In the genomic region with DNA sequence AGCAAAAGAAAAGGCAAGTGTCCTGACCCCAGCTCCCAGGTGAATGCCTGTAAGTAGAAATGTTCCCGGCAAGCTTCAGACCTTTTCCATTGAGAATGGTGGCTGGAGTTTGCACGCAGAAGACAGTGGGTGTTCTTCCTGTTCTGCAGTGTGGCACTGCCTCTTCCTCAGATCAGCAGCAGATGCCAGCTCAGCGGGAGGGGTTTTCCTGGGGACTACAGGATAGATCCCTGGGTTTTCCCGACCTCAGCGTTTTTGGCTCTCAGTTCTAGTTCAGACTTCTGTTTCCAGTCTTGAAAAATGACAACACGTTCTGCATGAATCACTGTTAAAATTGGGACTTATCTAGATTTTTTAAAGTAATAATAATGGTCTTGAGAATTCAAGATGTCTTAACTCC, we compare ENCODE assay signal across 14 cellular contexts. TPM values are rescaled to one million over a fixed set of nuclear protein-coding genes. Genes with fewer than 3 reads are reported as not detected.
DNase-seq lines count a peak whose midpoint lies in the region; ATAC-seq, FAIRE-seq and TF ChIP-seq lines count a peak whose summit lies in the region.
"Had no signal": no experiment of that assay in that cellular context is flagged by ENCODE, and none has a peak within 500 bp of the region (broad histone marks: within the 10 kb centered on the region; RNA-seq: fewer than 3 reads in every experiment).

No MANE protein-coding gene starts in this region.

- H2AFZ ChIP-seq in K562 (ENCODE audit: low read depth, low read length), result no peak overlapping the region
- no peak overlapping the region for H2AFZ ChIP-seq in OCI-LY7 (ENCODE audit: low read length)

- H3K4me3 ChIP-seq in K562 (no peak overlapping the region), OCI-LY7 (ENCODE audit: low read depth, low read length, poor library complexity, severe bottlenecking) (no peak overlapping the region), esophagus squamous epithelium (no peak overlapping the region)
- H3K4me3 ChIP-seq: ovary had no signal

- WGBS in K562 (ENCODE audit: insufficient coverage, low coverage, missing lambda C conversion rate), result 69% methylated on average over 6 of the region's 6 CpGs
- 23 to 39% methylated on average over 6 of the region's 6 CpGs for WGBS in esophagus squamous epithelium, 2 donors

- POLR2A ChIA-PET in K562 (lab: Yijun Ruan, JAX), result interaction anchor here (1.0 to 1.2 kb wide), 2 partner anchors 12 to 20 kb away, joined by 3 read pairs; no protein-coding TSS in a partner anchor
- POLR2A ChIA-PET in OCI-LY7 (lab: Charles Lee), result interaction anchor here (0.6 kb wide), 2 partner anchors 91 to 153 kb away, joined by 3 to 7 read pairs; no protein-coding TSS in a partner anchor

- no peaks in the 10 kb centered on the region for H3K9me1 ChIP-seq in K562 (ENCODE audit: control insufficient read depth, insufficient read depth, low read length)

- H3K27ac ChIP-seq in K562 (ENCODE audit: extremely low read depth, low read depth, low read length) (no peak overlapping the region), OCI-LY7 (ENCODE audit: low read depth, low read length, poor library complexity, severe bottlenecking) (no peak overlapping the region), esophagus squamous epithelium (peak overlapping the region in 2 of 4 donors; percentile 30 to 34)
- H3K27ac ChIP-seq: ovary had no signal

- TF ChIP-seq EP300 in K562 (IDR thresholded peaks at IDR 0.05; ENCODE audit: low read length), result no peak

- BruUV-seq in K562 (replicated peaks; lab: Mats Ljungman, UMichigan), result no TSS peak
- BruUV-seq in OCI-LY7 (replicated peaks; lab: Mats Ljungman, UMichigan), result no TSS peak

- no peak for TF ChIP-seq CTCF in K562 (IDR thresholded peaks at IDR 0.05 in 2 of 3, conservative IDR thresholded peaks at IDR 0.05 in 1 of 3; ENCODE audit: insufficient read depth in 2 of 3, low read depth in 1 of 3, low read length in 3 of 3)
- TF ChIP-seq CTCF in OCI-LY7 (conservative IDR thresholded peaks at IDR 0.05; ENCODE audit: low read length), result no peak
- no peak for TF ChIP-seq CTCF in esophagus squamous epithelium (IDR thresholded peaks at IDR 0.05)

- intact Hi-C loops in K562 (cut with micrococcal nuclease), result no loop called here
- intact Hi-C loops in OCI-LY7 (cut with micrococcal nuclease; ENCODE audit: unreplicated experiment), result no loop called here
- intact Hi-C loops in esophagus squamous epithelium (cut with DNase I), result no loop called here

- peak overlapping the region in 1 of 2 experiments; percentile 29; a peak in 1 of 4 replicates for H3K9ac ChIP-seq in K562 (ENCODE audit: insufficient read depth in 1 of 2, low read depth in 2 of 2, low read length in 2 of 2)

- in situ Hi-C loops in K562 (cut with MboI), result no loop called here

- H3K9me3 ChIP-seq in K562 (replicated peaks; ENCODE audit: control insufficient read depth, insufficient read depth, low read depth, low read length) (no peaks in the 10 kb centered on the region), OCI-LY7 (ENCODE audit: low read length) (no peaks in the 10 kb centered on the region), esophagus squamous epithelium (no peaks in the 10 kb centered on the region)
- H3K9me3 ChIP-seq: ovary had no signal

- TF ChIP-seq POLR2A in K562 (conservative IDR thresholded peaks at IDR 0.05) (no peak), esophagus squamous epithelium (IDR thresholded peaks at IDR 0.05) (no peak)

- TF ChIP-seq RAD21 in K562 (CRISPR knock-in tag; conservative IDR thresholded peaks at IDR 0.05 in 1 of 2, IDR thresholded peaks at IDR 0.05 in 1 of 2), result no peak

- H3K79me2 ChIP-seq in K562 (ENCODE audit: control insufficient read depth, insufficient read depth, low read length) (no peaks in the 10 kb centered on the region), OCI-LY7 (ENCODE audit: insufficient read depth, low read depth, low read length) (no peaks in the 10 kb centered on the region)

- no peak overlapping the region for H3K4me2 ChIP-seq in K562 (ENCODE audit: insufficient read depth, low read length)
- no peak overlapping the region for H3K4me2 ChIP-seq in OCI-LY7 (ENCODE audit: low read length)

- no peaks in the 10 kb centered on the region for H3K27me3 ChIP-seq in K562 (ENCODE audit: control insufficient read depth in 2 of 2, insufficient read depth in 2 of 2, low read length in 2 of 2)
- H3K27me3 ChIP-seq in esophagus squamous epithelium, result no peaks in the 10 kb centered on the region
- H3K27me3 ChIP-seq: ovary had no signal

- CTCF ChIA-PET in K562 (lab: Yijun Ruan, JAX; ENCODE audit: low intra/inter-chr PET ratio), result no interaction called here
- CTCF ChIA-PET in OCI-LY7 (lab: Charles Lee; ENCODE audit: unreplicated experiment), result no interaction called here

- no peak for ATAC-seq in K562
- no peak for ATAC-seq in GM18498 (IDR thresholded peaks at IDR 0.05; ENCODE audit: unreplicated experiment)
- ATAC-seq: HCT116 had no signal

- DNase-seq in NCI-H1417 treated with DMSO at 0.1 percent for 48 hours (lab: John Stamatoyannopoulos, UW) (peak; percentile 52), K562 (ENCODE audit: extremely low read depth in 1 of 4, low spot score in 3 of 4) (no peak), islet precursor cell (peak; percentile 35), OCI-LY7 (ENCODE audit: low spot score) (no peak), esophagus squamous epithelium (lab: John Stamatoyannopoulos, UW) (no peak)
- DNase-seq in stimulated activated CD8-positive, alpha-beta memory T cell treated with anti-CD3 and anti-CD28 coated beads, Interleukin-4, amount 100 ng/mL, for 48 hours, result peak; percentile 16
- DNase-seq: activated naive CD4-positive, alpha-beta T cell treated with anti-CD3 and anti-CD28 coated beads, Interleukin-2, amount 50 U/mL, for 16 hours; KG1; NCI-H2029 treated with DMSO at 0.1 percent for 48 hours; OCI-M1 had no signal

- H3K9me2 ChIP-seq in OCI-LY7 (ENCODE audit: insufficient read depth, low read length), result no peaks in the 10 kb centered on the region

- H3K36me3 ChIP-seq in K562 (ENCODE audit: control insufficient read depth, insufficient read depth, low read length) (peaks cover 5% of the 10 kb centered on the region; the same call in 1 of the 3 replicates), OCI-LY7 (ENCODE audit: insufficient read depth, low read length) (no peaks in the 10 kb centered on the region), esophagus squamous epithelium (peaks cover 0 to 94% (median 5%) of the 10 kb centered on the region in 3 donors)
- H3K36me3 ChIP-seq: ovary had no signal

- FAIRE-seq in K562 (lab: Jason Lieb, UNC), result peak; percentile 46
- FAIRE-seq: colon had no signal

- no peaks in the 10 kb centered on the region for H4K20me1 ChIP-seq in K562 (replicated peaks; ENCODE audit: control insufficient read depth, insufficient read depth, low read length)
- no peaks in the 10 kb centered on the region for H4K20me1 ChIP-seq in OCI-LY7 (ENCODE audit: insufficient read depth, low read length)

- no peaks in the 10 kb centered on the region for H3K4me1 ChIP-seq in K562 (replicated peaks in 1 of 2; ENCODE audit: control insufficient read depth in 2 of 2, insufficient read depth in 2 of 2, low read length in 2 of 2)
- H3K4me1 ChIP-seq in OCI-LY7 (ENCODE audit: insufficient read depth, low read length, poor library complexity, severe bottlenecking), result no peaks in the 10 kb centered on the region
- peaks cover 9 to 42% (median 27%) of the 10 kb centered on the region in 3 donors for H3K4me1 ChIP-seq in esophagus squamous epithelium

TF ChIP-seq in K562, 482 proteins besides CTCF, POLR2A, EP300 and RAD21 (continues in another document):
- peak; percentile 78 for TF ChIP-seq C11orf30 (IDR thresholded peaks at IDR 0.05; ENCODE audit: low read depth)

RNA-seq across cellular contexts. Expression of a gene that starts 39.2 kb away (rescaled TPM):
- 15.0 and 18.7 TPM in 2 replicates for total RNA-seq in K562 (2011; cell fraction: chromatin; rRNA removed; ENCODE audit: low replicate concordance)
- 7.2 and 9.7 TPM in 2 replicates for total RNA-seq in K562 (2011; cell fraction: nucleolus; rRNA removed)
- total RNA-seq in K562 (2011; cell fraction: nucleoplasm; rRNA removed), result 10.6 and 15.3 TPM in 2 replicates
- 4.2 and 4.5 TPM in 2 replicates for total RNA-seq in K562 (2014; rRNA removed)
- 5.1 and 5.4 TPM in 2 replicates for total RNA-seq in K562 (2014; rRNA removed; fragmentation: Illumina TruSeq; extraction: Trizol)
- 3.2 and 3.4 TPM in 2 replicates for total RNA-seq in K562 (2015; rRNA removed; fragmentation: Illumina TruSeq; extraction: Trizol)
- 4.6 and 5.5 TPM in 2 replicates for total RNA-seq in K562 (2021)
- 6.1 and 6.5 TPM in 2 replicates for polyA plus RNA-seq in K562 (2011; rRNA removed)
- 1.2 and 3.5 TPM in 2 replicates for polyA plus RNA-seq in K562 (2011; cell fraction: cytosol; rRNA removed)
- 18.4 and 19.2 TPM in 2 replicates for polyA plus RNA-seq in K562 (2011; cell fraction: nucleus; rRNA removed)
- 2.1 and 7.1 TPM in 2 replicates for polyA plus RNA-seq in K562 (2012)
- 4.4 and 5.0 TPM in 2 replicates for polyA plus RNA-seq in K562 (2014; fragmentation: Illumina TruSeq; extraction: Trizol)
- polyA plus RNA-seq in K562 (2014; fragmentation: Nextera tagmentation; extraction: Ambion mirVana), result 1 to 10 TPM; 1.7 to 1.9 TPM
- polyA plus RNA-seq in K562 (2014; rRNA removed), result 4.7 and 5.8 TPM in 2 replicates
- 9.8 and 10.6 TPM in 2 replicates for polyA minus RNA-seq in K562 (2011; rRNA and poly(A)+ RNA removed)
- 2.2 and 2.6 TPM in 2 replicates for polyA minus RNA-seq in K562 (2011; cell fraction: cytosol; rRNA and poly(A)+ RNA removed)
- polyA minus RNA-seq in K562 (2011; cell fraction: nucleus; rRNA and poly(A)+ RNA removed), result 9.3 and 13.6 TPM in 2 replicates
- 0.19 and 2.4 TPM in 2 replicates for total RNA-seq in OCI-LY7 (2014; rRNA removed; shearing (Covaris generic))
- total RNA-seq in OCI-LY7 (2022), result 1.2 and 2.5 TPM in 2 replicates
- 100 to 1,000 TPM in 3 of 4 donors, 10 to 100 TPM in 1; 76.3 to 192 (median 115) TPM for total RNA-seq in esophagus squamous epithelium

RNA-seq across cellular contexts. Expression of a gene that starts 52.6 kb away (rescaled TPM):
- total RNA-seq in K562 (2011; cell fraction: chromatin; rRNA removed; ENCODE audit: low replicate concordance), result 14.2 and 14.4 TPM in 2 replicates
- total RNA-seq in K562 (2011; cell fraction: nucleolus; rRNA removed), result 11.3 and 12.0 TPM in 2 replicates
- 14.4 and 15.9 TPM in 2 replicates for total RNA-seq in K562 (2011; cell fraction: nucleoplasm; rRNA removed)
- total RNA-seq in K562 (2014; rRNA removed) (5.6 and 8.7 TPM in 2 replicates), K562 (2014; rRNA removed; fragmentation: Illumina TruSeq; extraction: Trizol) (6.1 and 6.5 TPM in 2 replicates), K562 (2015; rRNA removed; fragmentation: Illumina TruSeq; extraction: Trizol) (6.7 and 7.1 TPM in 2 replicates), K562 (2021) (13.1 and 13.4 TPM in 2 replicates), OCI-LY7 (2022) (14.9 and 15.8 TPM in 2 replicates), esophagus squamous epithelium (10 to 100 TPM in 2 of 4 donors, 1 to 10 TPM in 2; 2.2 to 13.2 (median 8.2) TPM)
- polyA plus RNA-seq in K562 (2011; rRNA removed) (11.4 and 19.6 TPM in 2 replicates), K562 (2014; fragmentation: Illumina TruSeq; extraction: Trizol) (10.7 and 10.8 TPM in 2 replicates), K562 (2014; fragmentation: Nextera tagmentation; extraction: Ambion mirVana) (1 to 10 TPM; 2.1 to 3.0 TPM), K562 (2014; rRNA removed) (6.2 and 6.5 TPM in 2 replicates)
- polyA plus RNA-seq in K562 (2011; cell fraction: cytosol; rRNA removed), result 7.0 and 9.5 TPM in 2 replicates
- polyA plus RNA-seq in K562 (2011; cell fraction: nucleus; rRNA removed), result 12.5 and 13.4 TPM in 2 replicates
- polyA plus RNA-seq in K562 (2012), result 5.1 and 7.4 TPM in 2 replicates
- 11.9 and 14.6 TPM in 2 replicates for polyA minus RNA-seq in K562 (2011; rRNA and poly(A)+ RNA removed)
- polyA minus RNA-seq in K562 (2011; cell fraction: cytosol; rRNA and poly(A)+ RNA removed), result 7.5 and 8.1 TPM in 2 replicates
- 4.7 and 8.6 TPM in 2 replicates for polyA minus RNA-seq in K562 (2011; cell fraction: nucleus; rRNA and poly(A)+ RNA removed)
- total RNA-seq in OCI-LY7 (2014; rRNA removed; shearing (Covaris generic)), result 6.3 and 6.5 TPM in 2 replicates

Comparison
In these comparisons a context has a peak if more than half of its experiments do, and no peak if none do; other contexts are left out.
1. DNase-seq: peak in NCI-H1417 treated with DMSO at 0.1 percent for 48 hours (single experiment), islet precursor cell (single experiment) and stimulated activated CD8-positive, alpha-beta memory T cell treated with anti-CD3 and anti-CD28 coated beads, Interleukin-4, amount 100 ng/mL, for 48 hours (single experiment); none in K562 (0 of 4), OCI-LY7 (single experiment) and esophagus squamous epithelium (single experiment).